Comparison of ENCODE assay signal across 14 cellular contexts in the genomic region with DNA sequence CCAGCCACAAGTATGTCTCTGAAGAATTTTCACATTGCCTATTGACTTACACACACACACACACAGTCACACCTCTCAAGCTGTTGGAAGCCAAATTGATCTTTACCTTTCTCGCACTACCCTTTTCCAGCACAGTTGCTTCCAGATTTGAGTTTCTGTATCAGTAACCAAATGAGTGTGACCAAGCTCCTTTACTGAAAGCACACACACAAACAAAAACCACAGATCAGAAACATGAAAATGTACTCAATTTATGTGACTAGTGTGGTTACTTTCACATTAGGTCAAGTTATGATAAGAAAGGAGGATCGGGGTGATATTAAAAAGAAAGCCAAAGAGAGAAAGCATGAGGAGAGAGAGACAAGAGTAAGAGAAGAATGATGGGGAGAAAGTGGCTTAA.
DNase-seq lines count a peak whose midpoint lies in the region; ATAC-seq lines count a peak whose summit lies in the region.
"Had no signal": no experiment of that assay in that cellular context is flagged by ENCODE, and none has a peak within 500 bp of the region (broad histone marks: within the 10 kb centered on the region; RNA-seq: fewer than 3 reads in every experiment).

No MANE protein-coding gene starts in this region.

- ATAC-seq in GM18517 (IDR thresholded peaks at IDR 0.05; ENCODE audit: unreplicated experiment) (peak; percentile 54), GM19463 (IDR thresholded peaks at IDR 0.05; ENCODE audit: unreplicated experiment) (peak; percentile 53), HG02798 (IDR thresholded peaks at IDR 0.05; ENCODE audit: poor library complexity, unreplicated experiment) (peak; percentile 42), HG03565 (IDR thresholded peaks at IDR 0.05; ENCODE audit: unreplicated experiment) (peak; percentile 44)
- ATAC-seq: HCT116 had no signal

- DNase-seq in DMS153 (lab: John Stamatoyannopoulos, UW) (no peak), OCI-M2 (lab: John Stamatoyannopoulos, UW; ENCODE audit: unreplicated experiment) (no peak), HCEC 1CT (no peak), NCI-H2081 treated with DMSO at 0.1 percent for 48 hours (lab: John Stamatoyannopoulos, UW) (no peak)
- DNase-seq: C1 segment of cervical spinal cord, DMS 273 treated with DMSO at 0.1 percent for 48 hours, KBM-7, NCI-H1930, RPMI8226 had no signal
